ENCODE assay signal across 17 cellular contexts in genomic region chr7:144011458-144012230, GRCh38. TPM values are rescaled to one million over a fixed set of nuclear protein-coding genes. Genes with fewer than 3 reads are reported as not detected.
DNase-seq lines count a peak whose midpoint lies in the region; ATAC-seq and TF ChIP-seq lines count a peak whose summit lies in the region.
"Had no signal": no experiment of that assay in that cellular context is flagged by ENCODE, and none has a peak within 500 bp of the region (broad histone marks: within the 10 kb centered on the region; RNA-seq: fewer than 3 reads in every experiment).

No MANE protein-coding gene starts in this region.

- no peaks in the 10 kb centered on the region for H3K27me3 ChIP-seq in RWPE2 (ENCODE audit: insufficient read depth, poor library complexity, severe bottlenecking)
- H3K27me3 ChIP-seq: left lung, suprapubic skin had no signal

- H3K27ac ChIP-seq in RWPE2 (ENCODE audit: poor library complexity, severe bottlenecking), result no peak overlapping the region
- H3K27ac ChIP-seq: left lung, suprapubic skin had no signal

- no peaks in the 10 kb centered on the region for H3K4me1 Mint-ChIP-seq in HFFc6 (ENCODE audit: low read depth)
- H3K4me1 Mint-ChIP-seq: activated CD4-positive, alpha-beta memory T cell treated with anti-CD3 and anti-CD28 coated beads, Interleukin-2, amount 10 ng/mL, durations not matched to agents 7 days and 5 days; activated T-helper 17 cell treated with anti-CD3 and anti-CD28 coated beads, Interleukin-2, amount 50 U/mL, for 72 hours; natural killer cell had no signal

- H3K4me3 ChIP-seq in RWPE2 (ENCODE audit: severe bottlenecking), result no peak overlapping the region
- no peak overlapping the region for H3K4me3 ChIP-seq in fibroblast of the aortic adventitia (ENCODE audit: low read depth, low read length)
- H3K4me3 ChIP-seq: left lung, suprapubic skin had no signal

- H3K27me3 Mint-ChIP-seq in HFFc6 (ENCODE audit: insufficient read depth), result peaks cover 2% of the 10 kb centered on the region; the same call in 1 of the 2 replicates
- H3K27me3 Mint-ChIP-seq: activated CD4-positive, alpha-beta memory T cell treated with anti-CD3 and anti-CD28 coated beads, Interleukin-2, amount 10 ng/mL, durations not matched to agents 7 days and 5 days had no signal

- H3K4me3 Mint-ChIP-seq in HFFc6, result no peak overlapping the region
- H3K4me3 Mint-ChIP-seq: activated CD4-positive, alpha-beta memory T cell treated with anti-CD3 and anti-CD28 coated beads, Interleukin-2, amount 10 ng/mL, durations not matched to agents 7 days and 5 days; activated T-helper 17 cell treated with anti-CD3 and anti-CD28 coated beads, Interleukin-2, amount 50 U/mL, for 72 hours; CD4-positive, alpha-beta T cell; natural killer cell had no signal

- TF ChIP-seq CTCF in AG09319 (IDR thresholded peaks at IDR 0.05; ENCODE audit: low read depth, low read length) (peak; percentile 39), HFFc6 (IDR thresholded peaks at IDR 0.05) (peak; percentile 31; the same call in 1 of the 2 replicates), RWPE2 (IDR thresholded peaks at IDR 0.05; ENCODE audit: poor library complexity, severe bottlenecking) (peak; percentile 52), fibroblast of the aortic adventitia (IDR thresholded peaks at IDR 0.05; ENCODE audit: insufficient read depth, low read length) (peak; percentile 39), GM20000 (IDR thresholded peaks at IDR 0.05; ENCODE audit: extremely low read depth, missing control alignments) (no peak)

- H3K36me3 ChIP-seq in RWPE2 (ENCODE audit: low read depth), result no peaks in the 10 kb centered on the region
- H3K36me3 ChIP-seq: left lung, suprapubic skin had no signal

- H3K9me3 ChIP-seq in RWPE2 (ENCODE audit: severe bottlenecking), result no peaks in the 10 kb centered on the region
- H3K9me3 ChIP-seq: suprapubic skin had no signal

- no peak overlapping the region for H3K27ac Mint-ChIP-seq in HFFc6
- H3K27ac Mint-ChIP-seq: activated CD4-positive, alpha-beta memory T cell treated with anti-CD3 and anti-CD28 coated beads, Interleukin-2, amount 10 ng/mL, durations not matched to agents 7 days and 5 days; activated T-helper 17 cell treated with anti-CD3 and anti-CD28 coated beads, Interleukin-2, amount 50 U/mL, for 72 hours; CD4-positive, alpha-beta T cell; natural killer cell had no signal

- H3K4me1 ChIP-seq in RWPE2 (ENCODE audit: insufficient read depth, poor library complexity, severe bottlenecking), result no peaks in the 10 kb centered on the region
- H3K4me1 ChIP-seq: left lung, suprapubic skin had no signal

- peak; percentile 11 for DNase-seq in AG09319 (ENCODE audit: extremely low read depth, low read depth)
- DNase-seq in HFFc6, result no peak
- DNase-seq in RWPE2 (ENCODE audit: low spot score), result no peak
- DNase-seq in fibroblast of the aortic adventitia (ENCODE audit: low read depth), result peak; percentile 65
- DNase-seq in NCI-H2196 treated with DMSO at 0.1 percent for 48 hours (lab: John Stamatoyannopoulos, UW; ENCODE audit: unreplicated experiment), result no peak
- no peak for DNase-seq in amygdala (lab: John Stamatoyannopoulos, UW)
- no peak for DNase-seq in GM20000 (ENCODE audit: low spot score)
- DNase-seq: activated CD4-positive, alpha-beta memory T cell treated with anti-CD3 and anti-CD28 coated beads, Interleukin-2, amount 10 ng/mL, durations not matched to agents 7 days and 5 days; amniotic stem cell; CD4-positive, alpha-beta T cell; KG1; left lung; natural killer cell; NCI-H2029 treated with DMSO at 0.1 percent for 48 hours had no signal

- H3K36me3 Mint-ChIP-seq in HFFc6 (ENCODE audit: low read depth), result peaks cover 4% of the 10 kb centered on the region; the same call in 1 of the 2 replicates
- H3K36me3 Mint-ChIP-seq: natural killer cell had no signal

- ATAC-seq in RWPE2 (ENCODE audit: low read depth), result peak; percentile 49; the same call in 2 of the 3 replicates
- no peak for ATAC-seq in HG02678 (IDR thresholded peaks at IDR 0.05; ENCODE audit: unreplicated experiment)
- ATAC-seq: activated T-helper 17 cell treated with anti-CD3 and anti-CD28 coated beads, Interleukin-2, amount 50 U/mL, for 72 hours; left lung; natural killer cell had no signal

- peaks cover 38% of the 10 kb centered on the region for H3K9me3 Mint-ChIP-seq in HFFc6
- H3K9me3 Mint-ChIP-seq: CD4-positive, alpha-beta T cell had no signal

RNA-seq across cellular contexts. Expression of gene OR6B1, which starts 11.5 kb away (rescaled TPM):
- not detected for total RNA-seq in HFFc6 (2021; fragmentation: NEBNext Ultra II Directional; extraction: Animal tissue kit (Norgen Biotek cat#: 25700))
- not detected in 2 replicates for total RNA-seq in fibroblast of the aortic adventitia (ENCODE audit: low replicate concordance)
- total RNA-seq: activated CD4-positive, alpha-beta memory T cell treated with anti-CD3 and anti-CD28 coated beads, Interleukin-2, amount 10 ng/mL, durations not matched to agents 7 days and 5 days; activated T-helper 17 cell treated with anti-CD3 and anti-CD28 coated beads, Interleukin-2, amount 50 U/mL, for 72 hours; CD4-positive, alpha-beta T cell; left lung; natural killer cell; suprapubic skin had no signal

RNA-seq across cellular contexts. Expression of gene OR2A5, which starts 37.1 kb away (rescaled TPM):
- not detected for total RNA-seq in HFFc6 (2021; fragmentation: NEBNext Ultra II Directional; extraction: Animal tissue kit (Norgen Biotek cat#: 25700))
- total RNA-seq in fibroblast of the aortic adventitia (ENCODE audit: low replicate concordance), result not detected in 2 replicates
- total RNA-seq: activated CD4-positive, alpha-beta memory T cell treated with anti-CD3 and anti-CD28 coated beads, Interleukin-2, amount 10 ng/mL, durations not matched to agents 7 days and 5 days; activated T-helper 17 cell treated with anti-CD3 and anti-CD28 coated beads, Interleukin-2, amount 50 U/mL, for 72 hours; CD4-positive, alpha-beta T cell; left lung; natural killer cell; suprapubic skin had no signal

RNA-seq across cellular contexts. Expression of gene OR2F1, which starts 57.0 kb away (rescaled TPM):
- not detected for total RNA-seq in HFFc6 (2021; fragmentation: NEBNext Ultra II Directional; extraction: Animal tissue kit (Norgen Biotek cat#: 25700))
- 0.09 TPM in 1 of 2 replicates, not detected in the other for total RNA-seq in fibroblast of the aortic adventitia (ENCODE audit: low replicate concordance)
- total RNA-seq: activated CD4-positive, alpha-beta memory T cell treated with anti-CD3 and anti-CD28 coated beads, Interleukin-2, amount 10 ng/mL, durations not matched to agents 7 days and 5 days; activated T-helper 17 cell treated with anti-CD3 and anti-CD28 coated beads, Interleukin-2, amount 50 U/mL, for 72 hours; CD4-positive, alpha-beta T cell; left lung; natural killer cell; suprapubic skin had no signal

RNA-seq across cellular contexts. Expression of gene OR2A25, which starts 58.0 kb away (rescaled TPM):
- total RNA-seq in HFFc6 (2021; fragmentation: NEBNext Ultra II Directional; extraction: Animal tissue kit (Norgen Biotek cat#: 25700)), result not detected
- total RNA-seq in fibroblast of the aortic adventitia (ENCODE audit: low replicate concordance), result not detected in 2 replicates
- total RNA-seq: activated CD4-positive, alpha-beta memory T cell treated with anti-CD3 and anti-CD28 coated beads, Interleukin-2, amount 10 ng/mL, durations not matched to agents 7 days and 5 days; activated T-helper 17 cell treated with anti-CD3 and anti-CD28 coated beads, Interleukin-2, amount 50 U/mL, for 72 hours; CD4-positive, alpha-beta T cell; left lung; natural killer cell; suprapubic skin had no signal

Comparison
In these comparisons a context has a peak if more than half of its experiments do, and no peak if none do; other contexts are left out.
1. DNase-seq: peak in AG09319 (single experiment) and fibroblast of the aortic adventitia (single experiment); none in HFFc6 (single experiment), RWPE2 (single experiment), NCI-H2196 treated with DMSO at 0.1 percent for 48 hours (single experiment), amygdala (0 of 56) and GM20000 (single experiment).